In the genomic region with DNA sequence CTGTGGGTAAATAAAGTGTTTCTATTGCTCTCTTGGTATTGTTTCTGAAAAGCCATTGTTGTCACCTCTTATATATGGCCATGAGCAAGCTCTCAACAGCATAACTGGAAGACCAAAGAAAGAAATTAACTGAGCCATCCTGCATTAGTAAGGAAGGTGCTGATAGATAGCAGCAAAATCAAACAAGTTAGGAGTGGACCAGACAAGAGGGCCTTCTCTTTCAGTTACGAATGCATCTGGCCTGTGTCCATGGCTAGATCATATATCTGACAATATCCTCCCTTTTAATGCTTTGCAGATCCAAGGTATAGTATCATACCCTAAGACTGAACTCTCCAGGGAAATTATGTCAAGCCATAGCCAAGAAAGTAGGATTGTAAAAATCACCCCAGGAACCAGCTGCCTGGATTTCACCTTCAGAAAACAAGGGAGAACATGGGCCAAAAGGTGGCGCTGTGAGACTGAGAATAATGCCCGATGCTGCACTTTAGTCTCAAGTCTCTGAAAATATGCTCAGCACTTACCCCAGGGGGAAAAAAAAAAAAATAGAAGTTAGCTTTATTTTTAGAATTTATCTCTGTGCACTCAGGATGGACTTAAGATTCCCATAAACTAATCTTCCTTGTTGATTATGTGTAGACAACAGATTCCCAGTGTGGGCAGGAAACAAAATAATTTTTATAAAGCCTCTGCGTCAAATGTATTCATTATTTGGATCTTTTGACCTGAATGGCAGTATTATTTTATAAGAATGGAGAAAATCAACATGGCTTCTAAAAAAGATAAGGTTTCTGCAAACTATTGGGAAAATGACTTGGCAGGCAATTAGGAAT, we compare ENCODE assay signal across 7 cellular contexts.
DNase-seq lines count a peak whose midpoint lies in the region; ATAC-seq and TF ChIP-seq lines count a peak whose summit lies in the region.

No MANE protein-coding gene starts in this region.

- H3K27ac ChIP-seq in effector memory CD4-positive, alpha-beta T cell (ENCODE audit: insufficient read depth, low read length, poor library complexity, severe bottlenecking): no peak overlapping the region

- CTCF ChIA-PET in activated CD4-positive, alpha-beta memory T cell treated with anti-CD3 and anti-CD28 coated beads, Interleukin-2, amount 10 ng/mL, durations not matched to agents 7 days and 5 days (lab: Charles Lee): interaction anchor here (0.7 to 10.0 kb wide), 52 partner anchors 10 to 715 kb away, joined by 3 to 205 read pairs (median 4); no protein-coding TSS in a partner anchor

- no peaks in the 10 kb centered on the region for H3K4me1 ChIP-seq in effector memory CD4-positive, alpha-beta T cell (ENCODE audit: control insufficient read depth, insufficient read depth, low read length, poor library complexity, severe bottlenecking)

- H3K36me3 ChIP-seq in effector memory CD4-positive, alpha-beta T cell (ENCODE audit: control insufficient read depth, insufficient read depth, low read length): no peaks in the 10 kb centered on the region

- H3K27me3 ChIP-seq in effector memory CD4-positive, alpha-beta T cell (replicated peaks; ENCODE audit: control insufficient read depth, insufficient read depth, low read length, poor library complexity, severe bottlenecking): no peaks in the 10 kb centered on the region

- no peak overlapping the region for H3K4me3 ChIP-seq in GM12875 (ENCODE audit: low read depth, low read length)
- no peak overlapping the region for H3K4me3 ChIP-seq in effector memory CD4-positive, alpha-beta T cell (ENCODE audit: insufficient read depth, low read depth, low read length, poor library complexity, severe bottlenecking)

- peak; percentile 75 for ATAC-seq in HG03442 (IDR thresholded peaks at IDR 0.05; ENCODE audit: unreplicated experiment)
- peak; percentile 84 for ATAC-seq in memory B cell (ENCODE audit: low read depth)

- peaks cover 13% of the 10 kb centered on the region for H3K4me1 Mint-ChIP-seq in activated CD4-positive, alpha-beta memory T cell treated with anti-CD3 and anti-CD28 coated beads, Interleukin-2, amount 10 ng/mL, durations not matched to agents 7 days and 5 days
- peaks cover 3% of the 10 kb centered on the region for H3K4me1 Mint-ChIP-seq in memory B cell

- no peaks in the 10 kb centered on the region for H3K9me3 ChIP-seq in effector memory CD4-positive, alpha-beta T cell (ENCODE audit: control insufficient read depth, low read length)

- DNase-seq in NCI-H82 treated with DMSO at 0.1 percent for 48 hours (lab: John Stamatoyannopoulos, UW; ENCODE audit: unreplicated experiment): peak; percentile 18
- peak; percentile 87 for DNase-seq in activated CD4-positive, alpha-beta memory T cell treated with anti-CD3 and anti-CD28 coated beads, Interleukin-2, amount 10 ng/mL, durations not matched to agents 7 days and 5 days
- DNase-seq in effector memory CD4-positive, alpha-beta T cell: peak; percentile 58 to 77 (median 62)
- DNase-seq in memory B cell (ENCODE audit: low spot score in 2 of 2): peak; percentile 77 to 83
- DNase-seq in stimulated activated CD8-positive, alpha-beta memory T cell treated with anti-CD3 and anti-CD28 coated beads, Interleukin-15, amount 100 ng/mL, for 48 hours (ENCODE audit: low read depth in 2 of 2): peak; percentile 67

- H3K27me3 Mint-ChIP-seq in activated CD4-positive, alpha-beta memory T cell treated with anti-CD3 and anti-CD28 coated beads, Interleukin-2, amount 10 ng/mL, durations not matched to agents 7 days and 5 days: peaks cover 7% of the 10 kb centered on the region
- H3K27me3 Mint-ChIP-seq in memory B cell: peaks cover 5% of the 10 kb centered on the region

- H3K27ac Mint-ChIP-seq in activated CD4-positive, alpha-beta memory T cell treated with anti-CD3 and anti-CD28 coated beads, Interleukin-2, amount 10 ng/mL, durations not matched to agents 7 days and 5 days: no peak overlapping the region
- no peak overlapping the region for H3K27ac Mint-ChIP-seq in memory B cell

- no peak overlapping the region for H3K4me3 Mint-ChIP-seq in activated CD4-positive, alpha-beta memory T cell treated with anti-CD3 and anti-CD28 coated beads, Interleukin-2, amount 10 ng/mL, durations not matched to agents 7 days and 5 days
- no peak overlapping the region for H3K4me3 Mint-ChIP-seq in memory B cell

- POLR2A ChIA-PET in activated CD4-positive, alpha-beta memory T cell treated with anti-CD3 and anti-CD28 coated beads, Interleukin-2, amount 10 ng/mL, durations not matched to agents 7 days and 5 days (lab: Charles Lee): interaction anchor here (1.0 to 2.0 kb wide), 10 partner anchors 117 to 664 kb away, joined by 3 to 11 read pairs (median 4); no protein-coding TSS in a partner anchor

- TF ChIP-seq CTCF in GM12875 (IDR thresholded peaks at IDR 0.05; ENCODE audit: borderline replicate concordance, insufficient read depth, low read depth, low read length): peak; percentile 61; the same call in 1 of the 2 replicates

- no peaks in the 10 kb centered on the region for H3K36me3 Mint-ChIP-seq in activated CD4-positive, alpha-beta memory T cell treated with anti-CD3 and anti-CD28 coated beads, Interleukin-2, amount 10 ng/mL, durations not matched to agents 7 days and 5 days (ENCODE audit: low read depth)
- no peaks in the 10 kb centered on the region for H3K36me3 Mint-ChIP-seq in memory B cell

- H3K9me3 Mint-ChIP-seq in activated CD4-positive, alpha-beta memory T cell treated with anti-CD3 and anti-CD28 coated beads, Interleukin-2, amount 10 ng/mL, durations not matched to agents 7 days and 5 days: no peaks in the 10 kb centered on the region
- H3K9me3 Mint-ChIP-seq in memory B cell: no peaks in the 10 kb centered on the region

Comparison
In these comparisons a context has a peak if more than half of its experiments do, and no peak if none do; other contexts are left out.
1. DNase-seq: peak in every context shown above with its lines; median percentile 87 in activated CD4-positive, alpha-beta memory T cell treated with anti-CD3 and anti-CD28 coated beads, Interleukin-2, amount 10 ng/mL, durations not matched to agents 7 days and 5 days; 80 in memory B cell; 67 in stimulated activated CD8-positive, alpha-beta memory T cell treated with anti-CD3 and anti-CD28 coated beads, Interleukin-15, amount 100 ng/mL, for 48 hours; 62 in effector memory CD4-positive, alpha-beta T cell; 18 in NCI-H82 treated with DMSO at 0.1 percent for 48 hours.